1 cellular context compared by ENCODE assay signal in the genomic region with DNA sequence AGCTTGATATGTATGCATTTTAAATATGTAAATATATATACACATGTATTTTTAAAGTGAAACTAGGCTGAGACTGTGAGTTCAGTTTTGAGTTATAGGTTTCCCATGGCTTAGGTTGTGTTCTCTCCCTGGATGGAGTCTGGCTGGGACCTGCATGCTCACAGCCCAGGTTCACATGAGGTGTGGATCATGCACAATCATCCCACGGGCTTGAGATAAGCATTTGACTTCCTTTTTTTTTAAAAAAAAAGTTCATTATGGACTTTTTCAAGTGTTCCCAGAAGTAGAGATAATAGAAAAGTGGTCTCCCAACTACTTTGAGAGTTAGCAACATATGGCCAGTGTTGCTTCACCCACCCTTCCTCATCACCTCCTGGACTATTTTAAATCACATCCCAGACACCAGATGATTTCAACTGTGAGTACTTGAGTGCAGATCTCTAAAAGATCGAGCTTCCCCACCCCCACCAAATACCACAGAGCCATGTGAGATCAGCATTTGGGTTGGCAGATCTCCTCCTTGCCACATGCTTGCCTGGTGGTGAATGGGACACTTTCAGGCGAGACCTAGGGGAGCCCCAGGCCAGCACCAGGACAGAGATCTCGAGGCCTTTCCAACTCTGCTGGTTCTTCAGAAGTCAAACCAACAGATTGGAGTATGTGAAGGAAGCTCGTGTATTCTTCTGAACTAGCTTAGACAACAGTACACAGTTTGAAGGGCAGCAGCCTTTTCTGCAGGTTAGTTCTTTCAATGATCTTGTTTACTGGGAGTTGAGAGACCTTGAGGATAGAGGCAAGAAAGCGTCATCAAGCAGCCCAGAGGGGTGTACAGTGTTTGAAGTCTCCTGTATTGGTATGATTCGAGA.
TF ChIP-seq lines count a peak whose summit lies in the region.

No MANE protein-coding gene starts in this region.

TF ChIP-seq in K562, 482 proteins besides CTCF, POLR2A, EP300 and RAD21 (continued from another document and continues in another):
- TF ChIP-seq, protein P1, sequence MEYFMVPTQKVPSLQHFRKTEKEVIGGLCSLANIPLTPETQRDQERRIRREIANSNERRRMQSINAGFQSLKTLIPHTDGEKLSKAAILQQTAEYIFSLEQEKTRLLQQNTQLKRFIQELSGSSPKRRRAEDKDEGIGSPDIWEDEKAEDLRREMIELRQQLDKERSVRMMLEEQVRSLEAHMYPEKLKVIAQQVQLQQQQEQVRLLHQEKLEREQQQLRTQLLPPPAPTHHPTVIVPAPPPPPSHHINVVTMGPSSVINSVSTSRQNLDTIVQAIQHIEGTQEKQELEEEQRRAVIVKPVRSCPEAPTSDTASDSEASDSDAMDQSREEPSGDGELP (CRISPR knock-in tag; IDR thresholded peaks at IDR 0.05; ENCODE audit: borderline replicate concordance) = no peak
- TF ChIP-seq SP1 (CRISPR knock-in tag; IDR thresholded peaks at IDR 0.05) (peak; percentile 51; the same call in 1 of the 2 replicates), BHLHE40 (IDR thresholded peaks at IDR 0.05; ENCODE audit: low read length) (peak; percentile 81; the same call in 1 of the 2 replicates), GATAD2B (IDR thresholded peaks at IDR 0.05; ENCODE audit: borderline replicate concordance) (no peak), ZNF121 (CRISPR knock-in tag; conservative IDR thresholded peaks at IDR 0.05) (no peak), HCFC1 (IDR thresholded peaks at IDR 0.05; ENCODE audit: low read depth, low read length) (no peak; the same call in 1 of the 2 replicates), PCBP1 (IDR thresholded peaks at IDR 0.05; ENCODE audit: low read depth, low read length, poor library complexity, severe bottlenecking) (no peak), PHF8 (IDR thresholded peaks at IDR 0.05; ENCODE audit: borderline replicate concordance, low read length) (peak; percentile 9; the same call in 1 of the 2 replicates), BRD4 (IDR thresholded peaks at IDR 0.05) (peak; percentile 21; the same call in 1 of the 2 replicates), ZFP36 (IDR thresholded peaks at IDR 0.05; ENCODE audit: low read depth, low read length, partially characterized antibody) (no peak), ZNF717 (CRISPR knock-in tag; IDR thresholded peaks at IDR 0.05) (no peak), PRMT5 (CRISPR knock-in tag; IDR thresholded peaks at IDR 0.05) (no peak), FOXA3 (CRISPR knock-in tag; conservative IDR thresholded peaks at IDR 0.05 in 1 of 2, IDR thresholded peaks at IDR 0.05 in 1 of 2) (peak; percentile 7 to 31; a peak in 1 of 4 replicates), ZFPM2 (CRISPR knock-in tag; IDR thresholded peaks at IDR 0.05) (no peak), POLR2AphosphoS5 (IDR thresholded peaks at IDR 0.05; ENCODE audit: control insufficient read depth, insufficient read depth, low read depth, low read length) (peak; percentile 46; the same call in 1 of the 2 replicates), PURB (CRISPR knock-in tag; IDR thresholded peaks at IDR 0.05; ENCODE audit: low read depth) (no peak), HNRNPH1 (optimal IDR thresholded peaks at IDR 0.05; ENCODE audit: low read depth, low read length) (no peak), NR4A1 (CRISPR knock-in tag; IDR thresholded peaks at IDR 0.05) (peak; percentile 96), NR4A1 (tag; IDR thresholded peaks at IDR 0.05) (peak; percentile 89), XRCC3 (IDR thresholded peaks at IDR 0.05) (no peak), ZNF134 (CRISPR knock-in tag; conservative IDR thresholded peaks at IDR 0.05) (peak; percentile 50), ZNF384 (IDR thresholded peaks at IDR 0.05; ENCODE audit: low read depth, low read length) (peak; percentile 99), SNRNP70 (optimal IDR thresholded peaks at IDR 0.05; ENCODE audit: low read depth, low read length) (no peak), MYC (IDR thresholded peaks at IDR 0.05; ENCODE audit: low read depth, low read length) (peak; percentile 96), MYC (CRISPR knock-in tag; IDR thresholded peaks at IDR 0.05; ENCODE audit: borderline replicate concordance, low read depth) (no peak; the same call in 1 of the 2 replicates), ERF (CRISPR knock-in tag; IDR thresholded peaks at IDR 0.05) (0 out of 2 replicates have a peak, but pooled peaks have one; percentile 55), MEF2D (tag; conservative IDR thresholded peaks at IDR 0.05; ENCODE audit: low read depth) (peak; percentile 89), NFYB (IDR thresholded peaks at IDR 0.05; ENCODE audit: extremely low read depth, insufficient read length) (no peak)
- TF ChIP-seq, protein P2, sequence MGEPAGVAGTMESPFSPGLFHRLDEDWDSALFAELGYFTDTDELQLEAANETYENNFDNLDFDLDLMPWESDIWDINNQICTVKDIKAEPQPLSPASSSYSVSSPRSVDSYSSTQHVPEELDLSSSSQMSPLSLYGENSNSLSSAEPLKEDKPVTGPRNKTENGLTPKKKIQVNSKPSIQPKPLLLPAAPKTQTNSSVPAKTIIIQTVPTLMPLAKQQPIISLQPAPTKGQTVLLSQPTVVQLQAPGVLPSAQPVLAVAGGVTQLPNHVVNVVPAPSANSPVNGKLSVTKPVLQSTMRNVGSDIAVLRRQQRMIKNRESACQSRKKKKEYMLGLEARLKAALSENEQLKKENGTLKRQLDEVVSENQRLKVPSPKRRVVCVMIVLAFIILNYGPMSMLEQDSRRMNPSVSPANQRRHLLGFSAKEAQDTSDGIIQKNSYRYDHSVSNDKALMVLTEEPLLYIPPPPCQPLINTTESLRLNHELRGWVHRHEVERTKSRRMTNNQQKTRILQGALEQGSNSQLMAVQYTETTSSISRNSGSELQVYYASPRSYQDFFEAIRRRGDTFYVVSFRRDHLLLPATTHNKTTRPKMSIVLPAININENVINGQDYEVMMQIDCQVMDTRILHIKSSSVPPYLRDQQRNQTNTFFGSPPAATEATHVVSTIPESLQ (CRISPR knock-in tag; IDR thresholded peaks at IDR 0.05) = 0 out of 2 replicates have a peak, but pooled peaks have one; percentile 81
- TF ChIP-seq, protein P3, sequence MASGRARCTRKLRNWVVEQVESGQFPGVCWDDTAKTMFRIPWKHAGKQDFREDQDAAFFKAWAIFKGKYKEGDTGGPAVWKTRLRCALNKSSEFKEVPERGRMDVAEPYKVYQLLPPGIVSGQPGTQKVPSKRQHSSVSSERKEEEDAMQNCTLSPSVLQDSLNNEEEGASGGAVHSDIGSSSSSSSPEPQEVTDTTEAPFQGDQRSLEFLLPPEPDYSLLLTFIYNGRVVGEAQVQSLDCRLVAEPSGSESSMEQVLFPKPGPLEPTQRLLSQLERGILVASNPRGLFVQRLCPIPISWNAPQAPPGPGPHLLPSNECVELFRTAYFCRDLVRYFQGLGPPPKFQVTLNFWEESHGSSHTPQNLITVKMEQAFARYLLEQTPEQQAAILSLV (tag; IDR thresholded peaks at IDR 0.05) = peak; percentile 33; the same call in 1 of the 2 replicates
- TF ChIP-seq, protein P4, sequence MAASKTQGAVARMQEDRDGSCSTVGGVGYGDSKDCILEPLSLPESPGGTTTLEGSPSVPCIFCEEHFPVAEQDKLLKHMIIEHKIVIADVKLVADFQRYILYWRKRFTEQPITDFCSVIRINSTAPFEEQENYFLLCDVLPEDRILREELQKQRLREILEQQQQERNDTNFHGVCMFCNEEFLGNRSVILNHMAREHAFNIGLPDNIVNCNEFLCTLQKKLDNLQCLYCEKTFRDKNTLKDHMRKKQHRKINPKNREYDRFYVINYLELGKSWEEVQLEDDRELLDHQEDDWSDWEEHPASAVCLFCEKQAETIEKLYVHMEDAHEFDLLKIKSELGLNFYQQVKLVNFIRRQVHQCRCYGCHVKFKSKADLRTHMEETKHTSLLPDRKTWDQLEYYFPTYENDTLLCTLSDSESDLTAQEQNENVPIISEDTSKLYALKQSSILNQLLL (CRISPR knock-in tag; IDR thresholded peaks at IDR 0.05; ENCODE audit: borderline replicate concordance) = no peak
- TF ChIP-seq, protein P5, sequence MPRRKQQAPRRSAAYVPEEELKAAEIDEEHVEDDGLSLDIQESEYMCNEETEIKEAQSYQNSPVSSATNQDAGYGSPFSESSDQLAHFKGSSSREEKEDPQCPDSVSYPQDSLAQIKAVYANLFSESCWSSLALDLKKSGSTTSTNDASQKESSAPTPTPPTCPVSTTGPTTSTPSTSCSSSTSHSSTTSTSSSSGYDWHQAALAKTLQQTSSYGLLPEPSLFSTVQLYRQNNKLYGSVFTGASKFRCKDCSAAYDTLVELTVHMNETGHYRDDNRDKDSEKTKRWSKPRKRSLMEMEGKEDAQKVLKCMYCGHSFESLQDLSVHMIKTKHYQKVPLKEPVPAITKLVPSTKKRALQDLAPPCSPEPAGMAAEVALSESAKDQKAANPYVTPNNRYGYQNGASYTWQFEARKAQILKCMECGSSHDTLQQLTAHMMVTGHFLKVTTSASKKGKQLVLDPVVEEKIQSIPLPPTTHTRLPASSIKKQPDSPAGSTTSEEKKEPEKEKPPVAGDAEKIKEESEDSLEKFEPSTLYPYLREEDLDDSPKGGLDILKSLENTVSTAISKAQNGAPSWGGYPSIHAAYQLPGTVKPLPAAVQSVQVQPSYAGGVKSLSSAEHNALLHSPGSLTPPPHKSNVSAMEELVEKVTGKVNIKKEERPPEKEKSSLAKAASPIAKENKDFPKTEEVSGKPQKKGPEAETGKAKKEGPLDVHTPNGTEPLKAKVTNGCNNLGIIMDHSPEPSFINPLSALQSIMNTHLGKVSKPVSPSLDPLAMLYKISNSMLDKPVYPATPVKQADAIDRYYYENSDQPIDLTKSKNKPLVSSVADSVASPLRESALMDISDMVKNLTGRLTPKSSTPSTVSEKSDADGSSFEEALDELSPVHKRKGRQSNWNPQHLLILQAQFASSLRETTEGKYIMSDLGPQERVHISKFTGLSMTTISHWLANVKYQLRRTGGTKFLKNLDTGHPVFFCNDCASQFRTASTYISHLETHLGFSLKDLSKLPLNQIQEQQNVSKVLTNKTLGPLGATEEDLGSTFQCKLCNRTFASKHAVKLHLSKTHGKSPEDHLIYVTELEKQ (CRISPR knock-in tag; IDR thresholded peaks at IDR 0.05) = no peak
- TF ChIP-seq, protein P6, sequence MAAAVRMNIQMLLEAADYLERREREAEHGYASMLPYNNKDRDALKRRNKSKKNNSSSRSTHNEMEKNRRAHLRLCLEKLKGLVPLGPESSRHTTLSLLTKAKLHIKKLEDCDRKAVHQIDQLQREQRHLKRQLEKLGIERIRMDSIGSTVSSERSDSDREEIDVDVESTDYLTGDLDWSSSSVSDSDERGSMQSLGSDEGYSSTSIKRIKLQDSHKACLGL (CRISPR knock-in tag; IDR thresholded peaks at IDR 0.05; ENCODE audit: borderline replicate concordance, poor library complexity, severe bottlenecking) = peak; percentile 28
- TF ChIP-seq, protein P7, sequence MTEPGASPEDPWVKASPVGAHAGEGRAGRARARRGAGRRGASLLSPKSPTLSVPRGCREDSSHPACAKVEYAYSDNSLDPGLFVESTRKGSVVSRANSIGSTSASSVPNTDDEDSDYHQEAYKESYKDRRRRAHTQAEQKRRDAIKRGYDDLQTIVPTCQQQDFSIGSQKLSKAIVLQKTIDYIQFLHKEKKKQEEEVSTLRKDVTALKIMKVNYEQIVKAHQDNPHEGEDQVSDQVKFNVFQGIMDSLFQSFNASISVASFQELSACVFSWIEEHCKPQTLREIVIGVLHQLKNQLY (CRISPR knock-in tag; conservative IDR thresholded peaks at IDR 0.05) = 0 out of 4 replicates have a peak, but pooled peaks of 1 of the 2 experiments have one; percentile 63
- TF ChIP-seq, protein P8, sequence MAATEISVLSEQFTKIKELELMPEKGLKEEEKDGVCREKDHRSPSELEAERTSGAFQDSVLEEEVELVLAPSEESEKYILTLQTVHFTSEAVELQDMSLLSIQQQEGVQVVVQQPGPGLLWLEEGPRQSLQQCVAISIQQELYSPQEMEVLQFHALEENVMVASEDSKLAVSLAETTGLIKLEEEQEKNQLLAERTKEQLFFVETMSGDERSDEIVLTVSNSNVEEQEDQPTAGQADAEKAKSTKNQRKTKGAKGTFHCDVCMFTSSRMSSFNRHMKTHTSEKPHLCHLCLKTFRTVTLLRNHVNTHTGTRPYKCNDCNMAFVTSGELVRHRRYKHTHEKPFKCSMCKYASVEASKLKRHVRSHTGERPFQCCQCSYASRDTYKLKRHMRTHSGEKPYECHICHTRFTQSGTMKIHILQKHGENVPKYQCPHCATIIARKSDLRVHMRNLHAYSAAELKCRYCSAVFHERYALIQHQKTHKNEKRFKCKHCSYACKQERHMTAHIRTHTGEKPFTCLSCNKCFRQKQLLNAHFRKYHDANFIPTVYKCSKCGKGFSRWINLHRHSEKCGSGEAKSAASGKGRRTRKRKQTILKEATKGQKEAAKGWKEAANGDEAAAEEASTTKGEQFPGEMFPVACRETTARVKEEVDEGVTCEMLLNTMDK (IDR thresholded peaks at IDR 0.05; ENCODE audit: borderline replicate concordance, insufficient read depth, low read depth, low read length, poor library complexity, severe bottlenecking) = no peak
- TF ChIP-seq, protein P9, sequence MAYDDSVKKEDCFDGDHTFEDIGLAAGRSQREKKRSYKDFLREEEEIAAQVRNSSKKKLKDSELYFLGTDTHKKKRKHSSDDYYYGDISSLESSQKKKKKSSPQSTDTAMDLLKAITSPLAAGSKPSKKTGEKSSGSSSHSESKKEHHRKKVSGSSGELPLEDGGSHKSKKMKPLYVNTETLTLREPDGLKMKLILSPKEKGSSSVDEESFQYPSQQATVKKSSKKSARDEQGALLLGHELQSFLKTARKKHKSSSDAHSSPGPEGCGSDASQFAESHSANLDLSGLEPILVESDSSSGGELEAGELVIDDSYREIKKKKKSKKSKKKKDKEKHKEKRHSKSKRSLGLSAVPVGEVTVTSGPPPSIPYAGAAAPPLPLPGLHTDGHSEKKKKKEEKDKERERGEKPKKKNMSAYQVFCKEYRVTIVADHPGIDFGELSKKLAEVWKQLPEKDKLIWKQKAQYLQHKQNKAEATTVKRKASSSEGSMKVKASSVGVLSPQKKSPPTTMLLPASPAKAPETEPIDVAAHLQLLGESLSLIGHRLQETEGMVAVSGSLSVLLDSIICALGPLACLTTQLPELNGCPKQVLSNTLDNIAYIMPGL (CRISPR knock-in tag; IDR thresholded peaks at IDR 0.05) = 0 out of 2 replicates have a peak, but pooled peaks have one; percentile 61
- TF ChIP-seq, protein P10, sequence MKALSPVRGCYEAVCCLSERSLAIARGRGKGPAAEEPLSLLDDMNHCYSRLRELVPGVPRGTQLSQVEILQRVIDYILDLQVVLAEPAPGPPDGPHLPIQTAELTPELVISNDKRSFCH (CRISPR knock-in tag; IDR thresholded peaks at IDR 0.05) = no peak
- TF ChIP-seq, protein P10 (tag; IDR thresholded peaks at IDR 0.05) = peak; percentile 96
- TF ChIP-seq, protein P11, sequence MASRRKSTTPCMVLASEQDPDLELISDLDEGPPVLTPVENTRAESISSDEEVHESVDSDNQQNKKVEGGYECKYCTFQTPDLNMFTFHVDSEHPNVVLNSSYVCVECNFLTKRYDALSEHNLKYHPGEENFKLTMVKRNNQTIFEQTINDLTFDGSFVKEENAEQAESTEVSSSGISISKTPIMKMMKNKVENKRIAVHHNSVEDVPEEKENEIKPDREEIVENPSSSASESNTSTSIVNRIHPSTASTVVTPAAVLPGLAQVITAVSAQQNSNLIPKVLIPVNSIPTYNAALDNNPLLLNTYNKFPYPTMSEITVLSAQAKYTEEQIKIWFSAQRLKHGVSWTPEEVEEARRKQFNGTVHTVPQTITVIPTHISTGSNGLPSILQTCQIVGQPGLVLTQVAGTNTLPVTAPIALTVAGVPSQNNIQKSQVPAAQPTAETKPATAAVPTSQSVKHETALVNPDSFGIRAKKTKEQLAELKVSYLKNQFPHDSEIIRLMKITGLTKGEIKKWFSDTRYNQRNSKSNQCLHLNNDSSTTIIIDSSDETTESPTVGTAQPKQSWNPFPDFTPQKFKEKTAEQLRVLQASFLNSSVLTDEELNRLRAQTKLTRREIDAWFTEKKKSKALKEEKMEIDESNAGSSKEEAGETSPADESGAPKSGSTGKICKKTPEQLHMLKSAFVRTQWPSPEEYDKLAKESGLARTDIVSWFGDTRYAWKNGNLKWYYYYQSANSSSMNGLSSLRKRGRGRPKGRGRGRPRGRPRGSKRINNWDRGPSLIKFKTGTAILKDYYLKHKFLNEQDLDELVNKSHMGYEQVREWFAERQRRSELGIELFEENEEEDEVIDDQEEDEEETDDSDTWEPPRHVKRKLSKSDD (conservative IDR thresholded peaks at IDR 0.05; ENCODE audit: low read length) = no peak
